Comparison of ENCODE assay signal across 26 cellular contexts in genomic region chr5:76561959-76562358, GRCh38.
DNase-seq lines count a peak whose midpoint lies in the region; ATAC-seq, FAIRE-seq and TF ChIP-seq lines count a peak whose summit lies in the region.
"Had no signal": no experiment of that assay in that cellular context is flagged by ENCODE, and none has a peak within 500 bp of the region (broad histone marks: within the 10 kb centered on the region; RNA-seq: fewer than 3 reads in every experiment).

No MANE protein-coding gene starts in this region.

- peaks cover 9% of the 10 kb centered on the region for H3K4me1 Mint-ChIP-seq in activated CD4-positive, alpha-beta T cell treated with anti-CD3 and anti-CD28 coated beads, Interleukin-2, amount 10 ng/mL, durations not matched to agents 7 days and 5 days
- no peaks in the 10 kb centered on the region for H3K4me1 Mint-ChIP-seq in activated CD8-positive, alpha-beta T cell treated with anti-CD3 and anti-CD28 coated beads, Interleukin-2, amount 10 ng/mL, durations not matched to agents 7 days and 5 days (ENCODE audit: low read depth)
- H3K4me1 Mint-ChIP-seq: GM23338 had no signal

- H3K23ac ChIP-seq in mesendoderm (ENCODE audit: low read length), result no peak overlapping the region

- H3K27ac ChIP-seq in cardiac muscle cell (peak overlapping the region; percentile 56), GM12878 (ENCODE audit: control insufficient read depth, insufficient read depth) (no peak overlapping the region), mesendoderm (ENCODE audit: low read depth, low read length) (no peak overlapping the region), stomach (peak overlapping the region in 4 of 5 donors; percentile 11 to 69 (median 54))

- H3K4me3 ChIP-seq in cardiac muscle cell (no peak overlapping the region), GM12878 (no peak overlapping the region), mesendoderm (ENCODE audit: low read length) (no peak overlapping the region), stomach (no peak overlapping the region)
- H3K4me3 ChIP-seq: GM23338, HAP-1, MG63 had no signal

- H3K56ac ChIP-seq in mesendoderm (ENCODE audit: low read length), result no peak overlapping the region

- no peaks in the 10 kb centered on the region for H3K79me1 ChIP-seq in mesendoderm (ENCODE audit: low read length)

- H3K79me2 ChIP-seq in GM12878 (ENCODE audit: control insufficient read depth, insufficient read depth, low read length) (no peaks in the 10 kb centered on the region), mesendoderm (ENCODE audit: control insufficient read depth, insufficient read depth, low read length) (no peaks in the 10 kb centered on the region)

- no peak overlapping the region for H3K18ac ChIP-seq in mesendoderm (ENCODE audit: low read length)

- TF ChIP-seq EP300 in GM12878 (IDR thresholded peaks at IDR 0.05; ENCODE audit: borderline replicate concordance in 1 of 2, control insufficient read depth in 1 of 2, low read depth in 2 of 2, low read length in 2 of 2) (no peak), stomach (IDR thresholded peaks at IDR 0.05) (no peak)

- no peaks in the 10 kb centered on the region for H3K27me3 Mint-ChIP-seq in activated CD4-positive, alpha-beta T cell treated with anti-CD3 and anti-CD28 coated beads, Interleukin-2, amount 10 ng/mL, durations not matched to agents 7 days and 5 days
- H3K27me3 Mint-ChIP-seq in activated CD8-positive, alpha-beta T cell treated with anti-CD3 and anti-CD28 coated beads, Interleukin-2, amount 10 ng/mL, durations not matched to agents 7 days and 5 days (ENCODE audit: low read depth), result no peaks in the 10 kb centered on the region
- H3K27me3 Mint-ChIP-seq: CD4-positive, alpha-beta T cell had no signal

- peaks cover 21% of the 10 kb centered on the region for H3K4me1 ChIP-seq in cardiac muscle cell (ENCODE audit: low read depth)
- peaks cover 12% of the 10 kb centered on the region for H3K4me1 ChIP-seq in GM12878 (ENCODE audit: control insufficient read depth, insufficient read depth, low read length)
- H3K4me1 ChIP-seq in mesendoderm (ENCODE audit: control insufficient read depth, low read depth, low read length), result no peaks in the 10 kb centered on the region
- H3K4me1 ChIP-seq in stomach, result peaks cover 0 to 24% (median 10%) of the 10 kb centered on the region in 4 donors
- H3K4me1 ChIP-seq: HAP-1 had no signal

- no peak overlapping the region for H4K8ac ChIP-seq in mesendoderm (ENCODE audit: low read depth, low read length)

- TF ChIP-seq POLR2A in GM12878 (IDR thresholded peaks at IDR 0.05; ENCODE audit: low read depth, low read length) (no peak), stomach (IDR thresholded peaks at IDR 0.05) (no peak)

- peak; percentile 49 for FAIRE-seq in GM12878 (lab: Jason Lieb, UNC)
- FAIRE-seq: D721Med had no signal

- in situ Hi-C loops in GM12878 (cut with MboI), result no loop called here

- WGBS in GM12878 (ENCODE audit: insufficient coverage, insufficient replicate concordance, low lambda C conversion rate, missing lambda C conversion rate), result 91% methylated on average over 6 of the region's 6 CpGs
- WGBS in mesendoderm (ENCODE audit: extremely low coverage, insufficient coverage, low lambda C conversion rate), result no CpG with 5 or more reads among the region's 6 CpGs
- 36 to 62% (median 46%) methylated on average over 6 of the region's 6 CpGs for WGBS in stomach, 5 donors

- CTCF ChIA-PET in GM12878 (lab: Yijun Ruan, JAX), result interaction anchor here (1.3 kb wide), 1 partner anchor 15 kb away, joined by 3 read pairs; no protein-coding TSS in a partner anchor
- CTCF ChIA-PET in activated CD4-positive, alpha-beta T cell treated with anti-CD3 and anti-CD28 coated beads, Interleukin-2, amount 10 ng/mL, durations not matched to agents 7 days and 5 days (lab: Charles Lee), result no interaction called here
- CTCF ChIA-PET in activated CD8-positive, alpha-beta T cell treated with anti-CD3 and anti-CD28 coated beads, Interleukin-2, amount 10 ng/mL, durations not matched to agents 7 days and 5 days (lab: Charles Lee), result no interaction called here

- DNase-seq in cardiac muscle cell (ENCODE audit: low read depth in 1 of 2, low spot score in 1 of 2), result no peak
- DNase-seq in cardiac septum (ENCODE audit: low spot score), result no peak
- DNase-seq in GM12878 (ENCODE audit: low read depth, low spot score), result no peak
- no peak for DNase-seq in mesendoderm
- no peak for DNase-seq in stomach
- no peak for DNase-seq in activated CD4-positive, alpha-beta T cell treated with anti-CD3 and anti-CD28 coated beads, Interleukin-2, amount 10 ng/mL, durations not matched to agents 7 days and 5 days
- DNase-seq in AML-193 (lab: John Stamatoyannopoulos, UW), result no peak
- DNase-seq in activated CD8-positive, alpha-beta T cell treated with anti-CD3 and anti-CD28 coated beads, Interleukin-2, amount 10 ng/mL, durations not matched to agents 7 days and 5 days, result no peak
- DNase-seq: 8988T; ACHN; CD4-positive, alpha-beta T cell; HFFc6; IMR-90; KG1; MG63; NCI-H1105 treated with DMSO at 0.1 percent for 48 hours; NCI-H146; NCI-H1930; NCI-H2107; NCI-H524 treated with DMSO at 0.1 percent for 48 hours; NCI-H82; SHP77 treated with DMSO at 0.1 percent for 48 hours had no signal

- H3K4me2 ChIP-seq in GM12878 (ENCODE audit: control insufficient read depth, insufficient read depth), result no peak overlapping the region
- no peak overlapping the region for H3K4me2 ChIP-seq in mesendoderm (ENCODE audit: low read length)
- H3K4me2 ChIP-seq: GM23338 had no signal

- intact Hi-C loops in cardiac septum (cut with DNase I), result no loop called here
- intact Hi-C loops in GM12878 (cut with micrococcal nuclease; ENCODE audit: unreplicated experiment), result no loop called here
- intact Hi-C loops in stomach (cut with DNase I; ENCODE audit: low total_unique reads), result no loop called here

- H2AFZ ChIP-seq in GM12878 (ENCODE audit: control insufficient read depth, low read depth, low read length), result no peak overlapping the region
- H2AFZ ChIP-seq: GM23338 had no signal

- no peak for ATAC-seq in GM12878
- ATAC-seq in activated CD8-positive, alpha-beta T cell treated with anti-CD3 and anti-CD28 coated beads, Interleukin-2, amount 10 ng/mL, durations not matched to agents 7 days and 5 days, result no peak
- ATAC-seq: GM23338, Panc1 had no signal

- H2AK5ac ChIP-seq in mesendoderm (ENCODE audit: low read length), result no peak overlapping the region

- no peak for TF ChIP-seq RAD21 in GM12878 (IDR thresholded peaks at IDR 0.05; ENCODE audit: insufficient read depth, low read depth, low read length)

- no TSS peak for BruUV-seq in GM12878 (replicated peaks; lab: Mats Ljungman, UMichigan)

- H3K4ac ChIP-seq in mesendoderm (ENCODE audit: low read depth, low read length), result peak overlapping the region; percentile 58

- H4K20me1 ChIP-seq in GM12878 (ENCODE audit: control insufficient read depth, insufficient read depth), result no peaks in the 10 kb centered on the region

- H3K9me3 Mint-ChIP-seq in activated CD4-positive, alpha-beta T cell treated with anti-CD3 and anti-CD28 coated beads, Interleukin-2, amount 10 ng/mL, durations not matched to agents 7 days and 5 days, result no peaks in the 10 kb centered on the region
- no peaks in the 10 kb centered on the region for H3K9me3 Mint-ChIP-seq in activated CD8-positive, alpha-beta T cell treated with anti-CD3 and anti-CD28 coated beads, Interleukin-2, amount 10 ng/mL, durations not matched to agents 7 days and 5 days (ENCODE audit: insufficient read depth)
- H3K9me3 Mint-ChIP-seq: CD4-positive, alpha-beta T cell; GM23338; HFFc6 had no signal

- POLR2A ChIA-PET in GM12878 (lab: Charles Lee), result no interaction called here
- POLR2A ChIA-PET in activated CD4-positive, alpha-beta T cell treated with anti-CD3 and anti-CD28 coated beads, Interleukin-2, amount 10 ng/mL, durations not matched to agents 7 days and 5 days (lab: Charles Lee), result no interaction called here
- POLR2A ChIA-PET in activated CD8-positive, alpha-beta T cell treated with anti-CD3 and anti-CD28 coated beads, Interleukin-2, amount 10 ng/mL, durations not matched to agents 7 days and 5 days (lab: Charles Lee), result no interaction called here

- H2BK15ac ChIP-seq in mesendoderm (replicated peaks; ENCODE audit: low read depth), result no peak overlapping the region

- no peak overlapping the region for H3K4me3 Mint-ChIP-seq in activated CD4-positive, alpha-beta T cell treated with anti-CD3 and anti-CD28 coated beads, Interleukin-2, amount 10 ng/mL, durations not matched to agents 7 days and 5 days
- H3K4me3 Mint-ChIP-seq in activated CD8-positive, alpha-beta T cell treated with anti-CD3 and anti-CD28 coated beads, Interleukin-2, amount 10 ng/mL, durations not matched to agents 7 days and 5 days, result no peak overlapping the region
- H3K4me3 Mint-ChIP-seq: CD4-positive, alpha-beta T cell; GM23338; HFFc6 had no signal

- H3K36me3 ChIP-seq in cardiac muscle cell, result no peaks in the 10 kb centered on the region
- no peaks in the 10 kb centered on the region for H3K36me3 ChIP-seq in GM12878 (ENCODE audit: control insufficient read depth in 2 of 2, insufficient read depth in 2 of 2, low read length in 1 of 2)
- no peaks in the 10 kb centered on the region for H3K36me3 ChIP-seq in mesendoderm (ENCODE audit: control insufficient read depth, insufficient read depth, low read length)
- no peaks in the 10 kb centered on the region for H3K36me3 ChIP-seq in stomach
- H3K36me3 ChIP-seq: HAP-1, MG63 had no signal

- no peak overlapping the region for H4K5ac ChIP-seq in mesendoderm (ENCODE audit: low read length)

- H3K27me3 ChIP-seq in cardiac muscle cell (no peaks in the 10 kb centered on the region), GM12878 (replicated peaks in 1 of 2; ENCODE audit: control insufficient read depth in 2 of 2, insufficient read depth in 2 of 2, low read length in 1 of 2) (no peaks in the 10 kb centered on the region), mesendoderm (ENCODE audit: insufficient read depth, low read length, poor library complexity) (no peaks in the 10 kb centered on the region), stomach (no peaks in the 10 kb centered on the region)
- H3K27me3 ChIP-seq: MG63 had no signal

- peaks cover 50% of the 10 kb centered on the region for H3K36me3 Mint-ChIP-seq in activated CD4-positive, alpha-beta T cell treated with anti-CD3 and anti-CD28 coated beads, Interleukin-2, amount 10 ng/mL, durations not matched to agents 7 days and 5 days (ENCODE audit: low read depth)
- peaks cover 25% of the 10 kb centered on the region for H3K36me3 Mint-ChIP-seq in activated CD8-positive, alpha-beta T cell treated with anti-CD3 and anti-CD28 coated beads, Interleukin-2, amount 10 ng/mL, durations not matched to agents 7 days and 5 days (ENCODE audit: low read depth)

- H2BK5ac ChIP-seq in mesendoderm (ENCODE audit: low read length), result no peak overlapping the region

- no peak for TF ChIP-seq CTCF in cardiac muscle cell (IDR thresholded peaks at IDR 0.05; ENCODE audit: low read depth, low read length)
- TF ChIP-seq CTCF in GM12878 (IDR thresholded peaks at IDR 0.05 in 2 of 3, conservative IDR thresholded peaks at IDR 0.05 in 1 of 3; ENCODE audit: control insufficient read depth in 2 of 3, extremely low read depth in 1 of 3, insufficient read depth in 1 of 3, low read depth in 3 of 3, low read length in 3 of 3), result no peak
- TF ChIP-seq CTCF in stomach (IDR thresholded peaks at IDR 0.05), result no peak

- SMC1A ChIA-PET in GM12878 (lab: Charles Lee; ENCODE audit: uncharacterized antibody, unreplicated experiment), result interaction anchor here (1.3 to 2.1 kb wide), 3 partner anchors 10 to 21 kb away, joined by 5 to 6 read pairs (median 6); no protein-coding TSS in a partner anchor

- H3K9ac ChIP-seq in GM12878 (ENCODE audit: control insufficient read depth, insufficient read depth, low read length) (no peak overlapping the region), mesendoderm (ENCODE audit: low read length) (no peak overlapping the region)

- no peak overlapping the region for H2BK120ac ChIP-seq in mesendoderm (ENCODE audit: low read depth, low read length)

- RAD21 ChIA-PET in GM12878 (lab: Charles Lee; ENCODE audit: unreplicated experiment), result interaction anchor here (1.3 kb wide), 1 partner anchor 21 kb away, joined by 4 read pairs; no protein-coding TSS in a partner anchor

- no peaks in the 10 kb centered on the region for H3K9me3 ChIP-seq in cardiac muscle cell (ENCODE audit: low read depth)
- H3K9me3 ChIP-seq in GM12878 (replicated peaks; ENCODE audit: control insufficient read depth, insufficient read depth, low read length), result no peaks in the 10 kb centered on the region
- H3K9me3 ChIP-seq in stomach, result no peaks in the 10 kb centered on the region
- H3K9me3 ChIP-seq: HAP-1, MG63 had no signal

- H3K27ac Mint-ChIP-seq in activated CD4-positive, alpha-beta T cell treated with anti-CD3 and anti-CD28 coated beads, Interleukin-2, amount 10 ng/mL, durations not matched to agents 7 days and 5 days, result no peak overlapping the region
- H3K27ac Mint-ChIP-seq in activated CD8-positive, alpha-beta T cell treated with anti-CD3 and anti-CD28 coated beads, Interleukin-2, amount 10 ng/mL, durations not matched to agents 7 days and 5 days, result no peak overlapping the region
- H3K27ac Mint-ChIP-seq: CD4-positive, alpha-beta T cell; GM23338; HFFc6 had no signal

Comparison
In these comparisons a context has a peak if more than half of its experiments do, and no peak if none do; other contexts are left out.
1. H3K27ac ChIP-seq: peak in cardiac muscle cell (single experiment) and stomach (4 of 5); none in GM12878 (single experiment) and mesendoderm (single experiment).